1 cellular context compared by ENCODE assay signal in the genomic region with DNA sequence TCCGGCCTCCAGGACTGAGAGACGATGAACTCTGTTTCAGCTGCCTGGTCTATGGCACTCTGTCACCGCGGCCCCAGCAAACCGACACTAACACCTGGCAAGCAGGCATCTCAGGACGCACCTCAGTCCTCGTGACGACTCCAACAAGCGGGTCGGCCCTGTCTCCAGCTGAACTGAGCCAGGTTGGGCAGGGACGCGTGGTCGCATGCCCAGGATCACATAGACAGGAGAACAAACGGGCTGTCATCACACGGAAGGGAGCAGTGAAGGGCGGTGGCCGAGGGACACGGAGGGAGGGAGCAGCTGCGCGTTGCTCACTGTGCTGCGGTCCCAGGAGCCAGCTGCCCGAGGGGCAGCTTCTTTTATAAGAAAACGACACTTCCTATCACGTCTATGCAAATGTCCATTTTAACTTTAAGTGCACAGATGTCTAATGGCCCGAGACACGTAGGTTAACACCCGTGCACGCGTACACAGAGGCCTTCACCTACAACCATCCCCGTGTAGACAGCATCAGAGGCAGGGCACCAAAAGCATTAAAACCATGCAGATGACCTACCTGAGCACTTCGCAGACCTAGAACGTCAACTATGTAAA.
TF ChIP-seq lines count a peak whose summit lies in the region.

No MANE protein-coding gene starts in this region.

TF ChIP-seq in HEK293, 187 proteins besides CTCF, POLR2A, EP300 and RAD21:
- TF ChIP-seq ZBTB6 (tag by site-specific recombination; IDR thresholded peaks at IDR 0.05) (no peak), ZNF548 (tag by site-specific recombination; IDR thresholded peaks at IDR 0.05) (0 out of 2 replicates have a peak, but pooled peaks have one; percentile 41), ZNF558 (tag by site-specific recombination; IDR thresholded peaks at IDR 0.05) (peak; percentile 97)
